Comparison of ENCODE assay signal across 1 cellular context in genomic region chr2:28271914-28272240, GRCh38.
TF ChIP-seq lines count a peak whose summit lies in the region.

No MANE protein-coding gene starts in this region.

TF ChIP-seq in IMR-90, 13 proteins besides CTCF, POLR2A, EP300 and RAD21 (continued from another document):
- TF ChIP-seq, protein P1, sequence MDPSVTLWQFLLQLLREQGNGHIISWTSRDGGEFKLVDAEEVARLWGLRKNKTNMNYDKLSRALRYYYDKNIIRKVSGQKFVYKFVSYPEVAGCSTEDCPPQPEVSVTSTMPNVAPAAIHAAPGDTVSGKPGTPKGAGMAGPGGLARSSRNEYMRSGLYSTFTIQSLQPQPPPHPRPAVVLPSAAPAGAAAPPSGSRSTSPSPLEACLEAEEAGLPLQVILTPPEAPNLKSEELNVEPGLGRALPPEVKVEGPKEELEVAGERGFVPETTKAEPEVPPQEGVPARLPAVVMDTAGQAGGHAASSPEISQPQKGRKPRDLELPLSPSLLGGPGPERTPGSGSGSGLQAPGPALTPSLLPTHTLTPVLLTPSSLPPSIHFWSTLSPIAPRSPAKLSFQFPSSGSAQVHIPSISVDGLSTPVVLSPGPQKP (IDR thresholded peaks at IDR 0.05; ENCODE audit: borderline replicate concordance, low read depth, low read length) = no peak
- no peak for TF ChIP-seq NFE2L2 (IDR thresholded peaks at IDR 0.05; ENCODE audit: low read depth, low read length)
- TF ChIP-seq SMC3 (IDR thresholded peaks at IDR 0.05; ENCODE audit: low read depth, low read length) = no peak
- no peak for TF ChIP-seq FOS (IDR thresholded peaks at IDR 0.05; ENCODE audit: low read depth, low read length)
- TF ChIP-seq CHD1 (IDR thresholded peaks at IDR 0.05; ENCODE audit: low read depth, low read length) = no peak
- TF ChIP-seq BHLHE40 (IDR thresholded peaks at IDR 0.05; ENCODE audit: low read depth, low read length) = no peak
- no peak for TF ChIP-seq MAFK (IDR thresholded peaks at IDR 0.05; ENCODE audit: low read depth, low read length)
